Comparison of ENCODE assay signal across 9 cellular contexts in genomic region chr9:37965116-37965515, GRCh38.
DNase-seq lines count a peak whose midpoint lies in the region; ATAC-seq and TF ChIP-seq lines count a peak whose summit lies in the region.
"Had no signal": no experiment of that assay in that cellular context is flagged by ENCODE, and none has a peak within 500 bp of the region (broad histone marks: within the 10 kb centered on the region; RNA-seq: fewer than 3 reads in every experiment).

No MANE protein-coding gene starts in this region.

- H2BK15ac ChIP-seq in neuronal stem cell (ENCODE audit: low read length): peak overlapping the region; percentile 5

- peaks cover 27% of the 10 kb centered on the region for H3F3A ChIP-seq in SK-N-SH (replicated peaks; ENCODE audit: insufficient read depth)

- H3K9me3 ChIP-seq in SK-N-SH (no peaks in the 10 kb centered on the region), duodenal mucosa (ENCODE audit: control insufficient read depth in 1 of 2, low read length in 2 of 2) (no peaks in the 10 kb centered on the region), neuronal stem cell (replicated peaks in 1 of 2; ENCODE audit: control insufficient read depth in 2 of 2, insufficient read depth in 1 of 2, low read depth in 1 of 2, low read length in 2 of 2) (peaks cover 0 to 1% of the 10 kb centered on the region in 2 donors), upper lobe of right lung (no peaks in the 10 kb centered on the region)

- H3K18ac ChIP-seq in neuronal stem cell (ENCODE audit: low read length): no peak overlapping the region

- H3K14ac ChIP-seq in neuronal stem cell (ENCODE audit: low read length): no peak overlapping the region

- peak overlapping the region; percentile 36; the same call in 1 of the 2 replicates for H3K4me2 ChIP-seq in SK-N-SH
- H3K4me2 ChIP-seq in neuronal stem cell (ENCODE audit: insufficient read depth, low read length, poor library complexity, severe bottlenecking): no peak overlapping the region

- ATAC-seq in upper lobe of right lung: no peak

- no peak overlapping the region for H2BK120ac ChIP-seq in neuronal stem cell (ENCODE audit: low read depth, low read length)

- no peak overlapping the region for H2AK5ac ChIP-seq in neuronal stem cell (ENCODE audit: low read depth, low read length)

- no peak overlapping the region for H3K4me3 ChIP-seq in SK-N-SH (ENCODE audit: low read depth in 2 of 2, low read length in 1 of 2)
- H3K4me3 ChIP-seq in duodenal mucosa (ENCODE audit: low read depth in 1 of 2, low read length in 2 of 2): peak overlapping the region in 1 of 2 donors; percentile 16
- H3K4me3 ChIP-seq in neuronal stem cell (ENCODE audit: low read length in 2 of 2): no peak overlapping the region
- no peak overlapping the region for H3K4me3 ChIP-seq in upper lobe of right lung
- H3K4me3 ChIP-seq: cardiac muscle cell had no signal

- POLR2A ChIA-PET in SK-N-SH (lab: Yijun Ruan, JAX): no interaction called here

- H3K23ac ChIP-seq in neuronal stem cell (ENCODE audit: low read depth, low read length, poor library complexity): no peak overlapping the region

- no peaks in the 10 kb centered on the region for H3K9me2 ChIP-seq in SK-N-SH

- no peaks in the 10 kb centered on the region for H4K20me1 ChIP-seq in SK-N-SH (ENCODE audit: insufficient read depth)

- H3K9ac ChIP-seq in SK-N-SH: peak overlapping the region; percentile 43
- peak overlapping the region in 1 of 2 donors; percentile 50 for H3K9ac ChIP-seq in duodenal mucosa (ENCODE audit: low read depth in 1 of 2, low read length in 2 of 2)
- H3K9ac ChIP-seq in neuronal stem cell (ENCODE audit: low read depth, low read length, poor library complexity): no peak overlapping the region

- H4K91ac ChIP-seq in neuronal stem cell (ENCODE audit: low read depth, low read length, poor library complexity): no peak overlapping the region

- H3K79me2 ChIP-seq in SK-N-SH (ENCODE audit: insufficient read depth): peaks cover 91% of the 10 kb centered on the region

- H2AFZ ChIP-seq in SK-N-SH (ENCODE audit: low read depth) (no peak overlapping the region), neuronal stem cell (ENCODE audit: low read length) (no peak overlapping the region)

- no peak overlapping the region for H4K8ac ChIP-seq in neuronal stem cell (ENCODE audit: low read depth, low read length)

- H3K4ac ChIP-seq in neuronal stem cell (ENCODE audit: low read length): no peak overlapping the region

- H3K27me3 ChIP-seq in SK-N-SH (ENCODE audit: insufficient read depth): no peaks in the 10 kb centered on the region
- no peaks in the 10 kb centered on the region for H3K27me3 ChIP-seq in duodenal mucosa (ENCODE audit: control insufficient read depth in 1 of 2, insufficient read depth in 2 of 2, low read length in 2 of 2)
- no peaks in the 10 kb centered on the region for H3K27me3 ChIP-seq in neuronal stem cell (ENCODE audit: control insufficient read depth in 3 of 3, insufficient read depth in 3 of 3, low read depth in 1 of 3, low read length in 3 of 3)
- H3K27me3 ChIP-seq in upper lobe of right lung: no peaks in the 10 kb centered on the region
- H3K27me3 ChIP-seq: cardiac muscle cell had no signal

- no peak for TF ChIP-seq CTCF in SK-N-SH (IDR thresholded peaks at IDR 0.05)
- no peak for TF ChIP-seq CTCF in upper lobe of right lung (IDR thresholded peaks at IDR 0.05)

- intact Hi-C loops in upper lobe of right lung (cut with DNase I): no loop called here

- no peaks in the 10 kb centered on the region for H3K79me1 ChIP-seq in neuronal stem cell (ENCODE audit: low read depth, low read length)

- WGBS in SK-N-SH (ENCODE audit: low lambda C conversion rate): 62% methylated on average over 2 of the region's 2 CpGs
- WGBS in neuronal stem cell (ENCODE audit: extremely low coverage in 2 of 2, insufficient read length in 2 of 2, insufficient replicate concordance in 1 of 2), 2 donors: no CpG with 5 or more reads among the region's 2 CpGs

- CTCF ChIA-PET in SK-N-SH (lab: Yijun Ruan, JAX): interaction anchor here (1.4 kb wide), 1 partner anchor 9 kb away, joined by 5 read pairs; no protein-coding TSS in a partner anchor

- no peak for TF ChIP-seq RAD21 in SK-N-SH (IDR thresholded peaks at IDR 0.05; ENCODE audit: low read length)

- DNase-seq in SK-N-SH (no peak), neuronal stem cell (ENCODE audit: low spot score) (no peak), upper lobe of right lung (no peak), NCI-H128 (lab: John Stamatoyannopoulos, UW; ENCODE audit: unreplicated experiment) (no peak), NCI-H510A (lab: John Stamatoyannopoulos, UW) (no peak), middle frontal gyrus (ENCODE audit: extremely low spot score, low spot score) (no peak)
- DNase-seq: activated CD4-positive, alpha-beta T cell treated with anti-CD3 and anti-CD28 coated beads, Interleukin-2, amount 50 U/mL, for 48 hours had no signal

- H3K27ac ChIP-seq in SK-N-SH (ENCODE audit: low read depth in 2 of 2, low read length in 1 of 2) (peak overlapping the region; percentile 77 to 96), duodenal mucosa (ENCODE audit: low read depth, low read length) (peak overlapping the region; percentile 80), neuronal stem cell (replicated peaks; ENCODE audit: low read length) (no peak overlapping the region), upper lobe of right lung (peak overlapping the region; percentile 81)
- H3K27ac ChIP-seq: cardiac muscle cell had no signal

- no peak overlapping the region for H2BK12ac ChIP-seq in neuronal stem cell (ENCODE audit: low read length)

- H3K36me3 ChIP-seq in SK-N-SH (replicated peaks in 1 of 2; ENCODE audit: control insufficient read depth in 1 of 2, insufficient read depth in 2 of 2, low read length in 1 of 2) (peaks cover 3% of the 10 kb centered on the region in 2 experiments), duodenal mucosa (ENCODE audit: control insufficient read depth in 1 of 2, insufficient read depth in 2 of 2, low read length in 2 of 2) (no peaks in the 10 kb centered on the region), neuronal stem cell (replicated peaks in 1 of 2; ENCODE audit: control insufficient read depth in 2 of 2, insufficient read depth in 2 of 2, low read length in 2 of 2) (no peaks in the 10 kb centered on the region), upper lobe of right lung (no peaks in the 10 kb centered on the region)
- H3K36me3 ChIP-seq: cardiac muscle cell had no signal

- no peak overlapping the region for H2BK5ac ChIP-seq in neuronal stem cell (ENCODE audit: low read length)

- TF ChIP-seq EP300 in SK-N-SH (IDR thresholded peaks at IDR 0.05; ENCODE audit: borderline replicate concordance in 1 of 2, low read depth in 1 of 2, low read length in 1 of 2): no peak

- H3K4me1 ChIP-seq in SK-N-SH (ENCODE audit: control insufficient read depth in 1 of 2, insufficient read depth in 2 of 2, low read depth in 1 of 2, low read length in 1 of 2) (peaks cover 44 to 52% of the 10 kb centered on the region in 2 experiments; a peak in 3 of 4 replicates), duodenal mucosa (ENCODE audit: control insufficient read depth in 1 of 2, insufficient read depth in 2 of 2, low read length in 2 of 2) (peaks cover 66 to 67% of the 10 kb centered on the region in 2 donors), neuronal stem cell (ENCODE audit: control insufficient read depth in 2 of 2, insufficient read depth in 1 of 2, low read depth in 1 of 2, low read length in 2 of 2) (peaks cover 0 to 4% of the 10 kb centered on the region in 2 donors), upper lobe of right lung (peaks cover 54% of the 10 kb centered on the region)

TF ChIP-seq in SK-N-SH, 30 proteins besides CTCF, POLR2A, EP300 and RAD21:
- TF ChIP-seq MAX (IDR thresholded peaks at IDR 0.05; ENCODE audit: low read depth) (no peak), SMC3 (IDR thresholded peaks at IDR 0.05; ENCODE audit: low read depth, low read length) (no peak)
